Comparison of ENCODE assay signal across 23 cellular contexts in the genomic region with DNA sequence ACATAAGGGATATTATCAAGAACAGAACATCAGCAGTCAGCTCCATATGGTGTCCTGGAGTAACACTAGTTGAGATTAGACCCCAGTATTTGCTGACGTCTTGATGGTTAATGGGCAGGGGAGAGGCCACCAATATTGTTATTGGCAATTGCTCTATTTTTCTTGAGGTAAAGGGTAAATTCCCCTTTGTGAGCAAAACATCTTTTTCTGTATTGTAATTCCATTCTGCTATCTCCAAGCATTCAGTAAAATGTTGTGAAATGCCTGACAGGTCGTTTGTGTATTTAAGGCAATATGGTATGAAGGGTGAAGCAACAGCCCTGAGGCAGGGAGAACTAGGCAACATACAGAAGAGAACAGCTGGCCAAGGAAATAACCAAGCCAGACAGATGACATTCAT. TPM values are rescaled to one million over a fixed set of nuclear protein-coding genes. Genes with fewer than 3 reads are reported as not detected.
DNase-seq lines count a peak whose midpoint lies in the region; ATAC-seq and TF ChIP-seq lines count a peak whose summit lies in the region.
"Had no signal": no experiment of that assay in that cellular context is flagged by ENCODE, and none has a peak within 500 bp of the region (broad histone marks: within the 10 kb centered on the region; RNA-seq: fewer than 3 reads in every experiment).

No MANE protein-coding gene starts in this region.

- ATAC-seq in GM21390 (IDR thresholded peaks at IDR 0.05; ENCODE audit: unreplicated experiment) (no peak), GM18520 (IDR thresholded peaks at IDR 0.05; ENCODE audit: unreplicated experiment) (no peak)
- ATAC-seq: sciatic nerve had no signal

- peak; percentile 21 for DNase-seq in SIG-M5 treated with dmso at 0.1 percent for 504 hours (lab: John Stamatoyannopoulos, UW; ENCODE audit: unreplicated experiment)
- no peak for DNase-seq in SIG-M5 (lab: John Stamatoyannopoulos, UW)
- peak; percentile 93 for DNase-seq in amniotic epithelial cell (ENCODE audit: low read depth)
- peak; percentile 89 for DNase-seq in fibroblast of mammary gland (ENCODE audit: low read depth)
- no peak for DNase-seq in G401 (ENCODE audit: low spot score)
- no peak for DNase-seq in activated naive CD4-positive, alpha-beta T cell treated with anti-CD3 and anti-CD28 coated beads, Interleukin-2, amount 50 U/mL, for 16 hours
- DNase-seq: activated CD4-positive, alpha-beta T cell treated with anti-CD3 and anti-CD28 coated beads, Interleukin-2, amount 10 ng/mL, durations not matched to agents 24 days and 14 days; activated naive CD4-positive, alpha-beta T cell treated with anti-CD3 and anti-CD28 coated beads for 36 hours; caudate nucleus; endodermal cell; GF-D8; glutamatergic neuron; KG1; NCI-H510A; stimulated activated CD4-positive, alpha-beta T cell treated with anti-CD3 and anti-CD28 coated beads, Interleukin-2, amount 100 ng/mL, for 48 hours; stimulated activated CD8-positive, alpha-beta memory T cell treated with anti-CD3 and anti-CD28 coated beads, Interleukin-4, amount 100 ng/mL, for 48 hours had no signal

- no peak for TF ChIP-seq CTCF in fibroblast of mammary gland (conservative IDR thresholded peaks at IDR 0.05; ENCODE audit: control insufficient read depth, insufficient read depth, low read depth, low read length)

- no peak overlapping the region for H3K4me3 ChIP-seq in fibroblast of mammary gland (ENCODE audit: control insufficient read depth, low read depth, low read length)
- H3K4me3 ChIP-seq: SK-N-MC, thoracic aorta had no signal

- in situ Hi-C loops in G401 (cut with HindIII; ENCODE audit: low sequenced_read_pairs): no loop called here

RNA-seq across cellular contexts. Expression of a gene that starts 21.9 kb away (rescaled TPM):
- 31.1 and 93.9 TPM in 2 replicates for total RNA-seq in G401 (2014; rRNA removed; shearing (Covaris generic))

RNA-seq across cellular contexts. Expression of a gene that starts 38.8 kb away (rescaled TPM):
- total RNA-seq in G401 (2014; rRNA removed; shearing (Covaris generic)): not detected in 2 replicates
- total RNA-seq: activated CD4-positive, alpha-beta T cell treated with anti-CD3 and anti-CD28 coated beads, Interleukin-2, amount 10 ng/mL, durations not matched to agents 24 days and 14 days; activated naive CD4-positive, alpha-beta T cell treated with anti-CD3 and anti-CD28 coated beads for 36 hours; endodermal cell; mesothelial cell of epicardium; OCI-LY7; sciatic nerve; thoracic aorta had no signal

Comparison
In these comparisons a context has a peak if more than half of its experiments do, and no peak if none do; other contexts are left out.
1. DNase-seq: peak in SIG-M5 treated with dmso at 0.1 percent for 504 hours (single experiment), amniotic epithelial cell (single experiment) and fibroblast of mammary gland (single experiment); none in SIG-M5 (single experiment), G401 (single experiment) and activated naive CD4-positive, alpha-beta T cell treated with anti-CD3 and anti-CD28 coated beads, Interleukin-2, amount 50 U/mL, for 16 hours (single experiment).